ENCODE assay signal across 12 cellular contexts in the genomic region with DNA sequence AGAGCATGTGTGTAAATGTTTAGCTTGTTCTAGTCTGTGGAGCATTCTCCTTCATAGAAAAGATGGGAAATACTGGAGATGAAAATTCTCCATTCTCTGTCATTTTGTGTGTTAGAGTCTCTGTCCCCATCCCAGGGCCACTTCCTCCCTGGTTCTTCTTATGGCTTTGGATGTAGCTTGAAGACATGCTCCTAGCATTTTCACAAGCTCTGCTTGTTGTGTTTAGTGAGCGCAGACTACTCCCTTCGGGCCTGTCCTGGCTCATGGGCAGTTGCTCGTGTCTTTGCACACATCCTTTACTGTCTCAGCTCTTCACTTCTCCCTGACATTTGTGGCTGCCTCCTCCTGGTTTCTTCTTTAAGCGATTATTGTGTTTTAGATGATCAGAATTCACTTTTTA.
DNase-seq lines count a peak whose midpoint lies in the region; ATAC-seq and TF ChIP-seq lines count a peak whose summit lies in the region.
"Had no signal": no experiment of that assay in that cellular context is flagged by ENCODE, and none has a peak within 500 bp of the region (broad histone marks: within the 10 kb centered on the region; RNA-seq: fewer than 3 reads in every experiment).

No MANE protein-coding gene starts in this region.

- H3K27ac Mint-ChIP-seq in effector memory CD8-positive, alpha-beta T cell: peak overlapping the region; percentile 95 to 99
- H3K27ac Mint-ChIP-seq: dendritic cell treated with granulocyte-macrophage colony-stimulating factor and Interleukin-4, amounts not matched to agents 40 ng/mL and 50 ng/mL, for 4 days; mesothelial cell of epicardium had no signal

- H3K4me3 Mint-ChIP-seq in effector memory CD8-positive, alpha-beta T cell: peak overlapping the region; percentile 72 to 79
- H3K4me3 Mint-ChIP-seq: dendritic cell treated with granulocyte-macrophage colony-stimulating factor and Interleukin-4, amounts not matched to agents 40 ng/mL and 50 ng/mL, for 4 days; mesothelial cell of epicardium had no signal

- H3K9me3 ChIP-seq in MM.1S (replicated peaks; ENCODE audit: insufficient read depth, low read length): no peaks in the 10 kb centered on the region

- peaks cover 59% of the 10 kb centered on the region for H3K36me3 Mint-ChIP-seq in effector memory CD8-positive, alpha-beta T cell (ENCODE audit: insufficient read depth)
- H3K36me3 Mint-ChIP-seq: mesothelial cell of epicardium had no signal

- H4K20me1 ChIP-seq in MM.1S (ENCODE audit: insufficient read depth, low read length): no peaks in the 10 kb centered on the region

- H3K27ac ChIP-seq in C4-2B (peak overlapping the region; percentile 90), MM.1S (ENCODE audit: low read length) (peak overlapping the region; percentile 39; the same call in 1 of the 2 replicates), rectal smooth muscle tissue (ENCODE audit: low read depth, low read length) (peak overlapping the region; percentile 69)

- TF ChIP-seq CTCF in C4-2B (conservative IDR thresholded peaks at IDR 0.05) (no peak), MM.1S (IDR thresholded peaks at IDR 0.05; ENCODE audit: low read length) (no peak)

- H3F3A ChIP-seq in MM.1S (ENCODE audit: insufficient read depth, low read length): peaks cover 39% of the 10 kb centered on the region

- no peak overlapping the region for H2AFZ ChIP-seq in MM.1S (ENCODE audit: low read length)

- peak overlapping the region; percentile 37 for H3K4me2 ChIP-seq in MM.1S (ENCODE audit: low read depth, low read length)

- no peak for ATAC-seq in effector memory CD8-positive, alpha-beta T cell (replicated peaks)
- no peak for ATAC-seq in GM18858 (IDR thresholded peaks at IDR 0.05; ENCODE audit: unreplicated experiment)

- H3K4me3 ChIP-seq in MM.1S (ENCODE audit: low read length) (no peak overlapping the region; the same call in 1 of the 2 replicates), rectal smooth muscle tissue (ENCODE audit: low read length) (peak overlapping the region; percentile 37)

- H3K9ac ChIP-seq in MM.1S (ENCODE audit: low read length) (no peak overlapping the region), rectal smooth muscle tissue (ENCODE audit: low read length) (no peak overlapping the region)

- H3K9me2 ChIP-seq in MM.1S (replicated peaks; ENCODE audit: insufficient read depth, low read length): no peaks in the 10 kb centered on the region

- H3K27me3 ChIP-seq in MM.1S (replicated peaks; ENCODE audit: insufficient read depth, low read length): no peaks in the 10 kb centered on the region
- no peaks in the 10 kb centered on the region for H3K27me3 ChIP-seq in rectal smooth muscle tissue (ENCODE audit: control insufficient read depth, insufficient read depth, low read length)

- no peaks in the 10 kb centered on the region for H3K27me3 Mint-ChIP-seq in effector memory CD8-positive, alpha-beta T cell
- H3K27me3 Mint-ChIP-seq: dendritic cell treated with granulocyte-macrophage colony-stimulating factor and Interleukin-4, amounts not matched to agents 40 ng/mL and 50 ng/mL, for 4 days had no signal

- H3K4me1 Mint-ChIP-seq in effector memory CD8-positive, alpha-beta T cell (ENCODE audit: low read depth in 2 of 2): peaks cover 71 to 85% of the 10 kb centered on the region in 2 donors

- peaks cover 87% of the 10 kb centered on the region for H3K79me2 ChIP-seq in MM.1S (ENCODE audit: low read length)

- no peak for DNase-seq in MM.1S
- DNase-seq in effector memory CD8-positive, alpha-beta T cell: no peak
- no peak for DNase-seq in COR-L47 (lab: John Stamatoyannopoulos, UW)
- no peak for DNase-seq in NCI-H2227 (lab: John Stamatoyannopoulos, UW; ENCODE audit: unreplicated experiment)
- DNase-seq in CD1c-positive myeloid dendritic cell (ENCODE audit: extremely low spot score): no peak
- DNase-seq: DMS153; stimulated activated CD4-positive, alpha-beta T cell treated with anti-CD3 and anti-CD28 coated beads, Interleukin-12 subunit alpha, Interleukin-12 subunit beta, amount 100 ng/mL, for 4 hours had no signal

- H3K9me3 Mint-ChIP-seq in effector memory CD8-positive, alpha-beta T cell: no peaks in the 10 kb centered on the region
- H3K9me3 Mint-ChIP-seq: dendritic cell treated with granulocyte-macrophage colony-stimulating factor and Interleukin-4, amounts not matched to agents 40 ng/mL and 50 ng/mL, for 4 days; mesothelial cell of epicardium had no signal

- H3K4me1 ChIP-seq in MM.1S (ENCODE audit: low read length): peaks cover 57% of the 10 kb centered on the region
- H3K4me1 ChIP-seq in rectal smooth muscle tissue (ENCODE audit: control insufficient read depth, insufficient read depth, low read length): peaks cover 26% of the 10 kb centered on the region

- H3K36me3 ChIP-seq in MM.1S (replicated peaks; ENCODE audit: insufficient read depth, low read length): no peaks in the 10 kb centered on the region
- H3K36me3 ChIP-seq in rectal smooth muscle tissue (ENCODE audit: control insufficient read depth, insufficient read depth, low read length): no peaks in the 10 kb centered on the region

Comparison
In these comparisons a context has a peak if more than half of its experiments do, and no peak if none do; other contexts are left out.
1. H3K27ac ChIP-seq: peak in every context shown above with its lines; median percentile 90 in C4-2B; 69 in rectal smooth muscle tissue; 39 in MM.1S.